7 cellular contexts compared by ENCODE assay signal in the genomic region with DNA sequence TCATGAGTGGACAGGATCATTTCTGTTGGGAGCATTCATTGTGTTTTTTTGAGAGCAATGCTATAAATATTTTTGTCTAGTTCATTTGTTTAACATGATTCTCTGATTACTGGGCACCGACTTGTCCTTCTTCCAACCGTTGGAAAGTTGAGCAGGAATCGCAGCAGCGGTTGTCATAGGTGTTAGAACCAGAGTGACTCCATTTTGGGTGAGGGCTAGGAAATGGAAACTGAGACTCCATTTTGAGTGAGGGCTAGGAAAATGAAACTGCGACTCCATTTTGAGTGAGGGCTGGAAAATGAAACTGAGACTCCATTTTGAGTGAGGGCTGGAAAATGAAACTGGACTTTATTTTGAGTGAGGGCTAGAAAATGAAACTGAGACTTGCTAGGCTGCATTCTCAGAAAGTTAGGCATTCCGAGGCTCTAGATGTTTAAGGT.
DNase-seq lines count a peak whose midpoint lies in the region; ATAC-seq and TF ChIP-seq lines count a peak whose summit lies in the region.

No MANE protein-coding gene starts in this region.

- no peaks in the 10 kb centered on the region for H3K27me3 ChIP-seq in upper lobe of right lung

- DNase-seq in activated naive CD8-positive, alpha-beta T cell treated with anti-CD3 and anti-CD28 coated beads, Interleukin-2, amount 50 U/mL, for 24 hours: no peak
- DNase-seq in substantia nigra (lab: John Stamatoyannopoulos, UW) (no peak), upper lobe of right lung (no peak)
- no peak for DNase-seq in activated CD8-positive, alpha-beta memory T cell treated with anti-CD3 and anti-CD28 coated beads, Interleukin-2, amount 50 U/mL, for 48 hours

- peaks cover 28% of the 10 kb centered on the region for H3K9me3 Mint-ChIP-seq in activated naive CD8-positive, alpha-beta T cell treated with anti-CD3 and anti-CD28 coated beads, Interleukin-2, amount 50 U/mL, for 24 hours

- peaks cover 3% of the 10 kb centered on the region for H3K4me1 ChIP-seq in upper lobe of right lung

- no peak for TF ChIP-seq CTCF in upper lobe of right lung (IDR thresholded peaks at IDR 0.05)

- ATAC-seq in GM18519 (IDR thresholded peaks at IDR 0.05; ENCODE audit: low FRiP score, unreplicated experiment) (peak; percentile 93), GM21737 (IDR thresholded peaks at IDR 0.05; ENCODE audit: unreplicated experiment) (peak; percentile 87), upper lobe of right lung (no peak)
- peak; percentile 66 for ATAC-seq in activated naive CD8-positive, alpha-beta T cell treated with anti-CD3 and anti-CD28 coated beads, Interleukin-2, amount 50 U/mL, for 24 hours

- H3K4me3 ChIP-seq in upper lobe of right lung: no peak overlapping the region

- intact Hi-C loops in upper lobe of right lung (cut with DNase I): no loop called here

- H3K27ac ChIP-seq in substantia nigra (ENCODE audit: low read depth, low read length, poor library complexity, severe bottlenecking): no peak overlapping the region
- H3K27ac ChIP-seq in upper lobe of right lung: no peak overlapping the region

- no peaks in the 10 kb centered on the region for H3K36me3 ChIP-seq in upper lobe of right lung

- TF ChIP-seq RAD21 in Ishikawa (IDR thresholded peaks at IDR 0.05; ENCODE audit: low read depth): no peak

- H3K27ac Mint-ChIP-seq in activated naive CD8-positive, alpha-beta T cell treated with anti-CD3 and anti-CD28 coated beads, Interleukin-2, amount 50 U/mL, for 24 hours: peak overlapping the region; percentile 44

- no peak for TF ChIP-seq EP300 in Ishikawa (IDR thresholded peaks at IDR 0.05; ENCODE audit: borderline replicate concordance)

- H3K36me3 Mint-ChIP-seq in activated naive CD8-positive, alpha-beta T cell treated with anti-CD3 and anti-CD28 coated beads, Interleukin-2, amount 50 U/mL, for 24 hours (ENCODE audit: low read depth): no peaks in the 10 kb centered on the region

- no peaks in the 10 kb centered on the region for H3K9me3 ChIP-seq in upper lobe of right lung

- peak overlapping the region; percentile 27 for H3K4me3 Mint-ChIP-seq in activated naive CD8-positive, alpha-beta T cell treated with anti-CD3 and anti-CD28 coated beads, Interleukin-2, amount 50 U/mL, for 24 hours

- peaks cover 37% of the 10 kb centered on the region for H3K4me1 Mint-ChIP-seq in activated naive CD8-positive, alpha-beta T cell treated with anti-CD3 and anti-CD28 coated beads, Interleukin-2, amount 50 U/mL, for 24 hours

- no peaks in the 10 kb centered on the region for H3K27me3 Mint-ChIP-seq in activated naive CD8-positive, alpha-beta T cell treated with anti-CD3 and anti-CD28 coated beads, Interleukin-2, amount 50 U/mL, for 24 hours

TF ChIP-seq in Ishikawa, 13 proteins besides CTCF, POLR2A, EP300 and RAD21:
- TF ChIP-seq, protein P1, sequence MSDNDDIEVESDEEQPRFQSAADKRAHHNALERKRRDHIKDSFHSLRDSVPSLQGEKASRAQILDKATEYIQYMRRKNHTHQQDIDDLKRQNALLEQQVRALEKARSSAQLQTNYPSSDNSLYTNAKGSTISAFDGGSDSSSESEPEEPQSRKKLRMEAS (IDR thresholded peaks at IDR 0.05): no peak
- no peak for TF ChIP-seq CREB1 (IDR thresholded peaks at IDR 0.05; ENCODE audit: low read depth)
- peak; percentile 60; the same call in 1 of the 2 replicates for TF ChIP-seq YY1 (IDR thresholded peaks at IDR 0.05; ENCODE audit: low read depth)
